ENCODE assay signal across 14 cellular contexts in the genomic region with DNA sequence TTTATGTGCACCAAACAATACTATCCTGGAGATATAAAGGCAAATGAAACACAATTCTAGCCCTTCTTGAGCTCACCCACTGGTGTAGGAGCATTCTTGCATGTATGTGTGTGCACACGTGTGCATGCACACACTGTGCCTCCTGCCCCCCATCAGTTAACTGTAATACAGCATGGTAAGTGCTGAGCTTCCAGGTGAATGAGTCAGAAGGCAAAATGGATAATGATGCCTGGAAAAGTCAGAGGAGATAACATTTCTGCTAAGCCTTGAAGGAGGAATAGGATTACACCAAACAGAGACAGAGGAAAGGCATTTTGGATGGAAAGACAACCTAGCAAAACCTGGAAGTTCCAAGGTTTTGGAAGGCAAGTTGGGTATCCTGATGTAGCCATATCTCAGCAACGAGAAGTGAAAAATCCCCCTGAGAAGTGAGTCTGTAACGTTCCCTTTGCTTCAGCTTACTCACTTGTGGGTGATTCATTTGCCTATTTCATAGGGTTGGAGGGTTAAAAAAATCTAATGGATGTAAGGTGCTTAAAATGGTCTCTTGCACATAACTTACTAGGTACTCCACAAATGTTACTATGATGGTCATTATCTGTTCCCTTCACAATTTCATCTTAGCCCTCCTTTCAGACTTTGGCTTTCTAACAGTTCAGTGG.
DNase-seq lines count a peak whose midpoint lies in the region; ATAC-seq and TF ChIP-seq lines count a peak whose summit lies in the region.
"Had no signal": no experiment of that assay in that cellular context is flagged by ENCODE, and none has a peak within 500 bp of the region (broad histone marks: within the 10 kb centered on the region; RNA-seq: fewer than 3 reads in every experiment).

No MANE protein-coding gene starts in this region.

- no peak overlapping the region for H3K4me3 ChIP-seq in fibroblast of the aortic adventitia (ENCODE audit: low read depth, low read length)

- H3K27ac ChIP-seq in RWPE1: no peak overlapping the region

- no peak for TF ChIP-seq CTCF in RWPE1 (conservative IDR thresholded peaks at IDR 0.05; ENCODE audit: low read depth)
- no peak for TF ChIP-seq CTCF in fibroblast of the aortic adventitia (IDR thresholded peaks at IDR 0.05; ENCODE audit: insufficient read depth, low read length)

- POLR2A ChIA-PET in RWPE1 (lab: Yijun Ruan, JAX; ENCODE audit: low non-redundant PET): no interaction called here

- CTCF ChIA-PET in RWPE1 (lab: Yijun Ruan, JAX): interaction anchor here (0.5 to 1.1 kb wide), 3 partner anchors 21 to 186 kb away, joined by 3 to 4 read pairs (median 3); no protein-coding TSS in a partner anchor

- DNase-seq in HS-5 (ENCODE audit: low read depth) (peak; percentile 16), RWPE1 (ENCODE audit: low spot score) (peak; percentile 19), fibroblast of the aortic adventitia (ENCODE audit: low read depth) (peak; percentile 42), T-helper 2 cell (no peak), SIG-M5 treated with dmso at 0.1 percent for 504 hours (lab: John Stamatoyannopoulos, UW; ENCODE audit: unreplicated experiment) (no peak)
- no peak for DNase-seq in activated CD4-positive, alpha-beta T cell treated with anti-CD3 and anti-CD28 coated beads for 4 hours
- DNase-seq: BE2C; CD4-positive, alpha-beta T cell; MM.1S; NCI-H1105; NCI-H1694 treated with DMSO at 0.1 percent for 48 hours; NCI-H69 had no signal

- no peak for ATAC-seq in GM21717 (IDR thresholded peaks at IDR 0.05; ENCODE audit: unreplicated experiment)
- ATAC-seq: HCT116 had no signal

Comparison
In these comparisons a context has a peak if more than half of its experiments do, and no peak if none do; other contexts are left out.
1. DNase-seq: peak in HS-5 (single experiment), RWPE1 (single experiment) and fibroblast of the aortic adventitia (single experiment); none in activated CD4-positive, alpha-beta T cell treated with anti-CD3 and anti-CD28 coated beads for 4 hours (0 of 2), T-helper 2 cell (0 of 5) and SIG-M5 treated with dmso at 0.1 percent for 504 hours (single experiment).